Comparison of ENCODE assay signal across 11 cellular contexts in genomic region chr9:136572003-136572595, GRCh38. TPM values are rescaled to one million over a fixed set of nuclear protein-coding genes. Genes with fewer than 3 reads are reported as not detected.
A peak's percentile ranks its signal among the peaks of the same experiment; 100 is the strongest.
DNase-seq lines count a peak whose midpoint lies in the region; ATAC-seq and TF ChIP-seq lines count a peak whose summit lies in the region.
"Had no signal": no experiment of that assay in that cellular context is flagged by ENCODE, and none has a peak within 500 bp of the region (broad histone marks: within the 10 kb centered on the region; RNA-seq: fewer than 3 reads in every experiment).

No MANE protein-coding gene starts in this region.

- H3K9ac ChIP-seq in iPS-18a (ENCODE audit: low read length) = peak overlapping the region; percentile 30

- H3K4me1 Mint-ChIP-seq in HFFc6 (ENCODE audit: low read depth) = peaks cover 21% of the 10 kb centered on the region

- H3K36me3 Mint-ChIP-seq in HFFc6 (ENCODE audit: low read depth) = no peaks in the 10 kb centered on the region
- H3K36me3 Mint-ChIP-seq: activated naive CD8-positive, alpha-beta T cell had no signal

- 0 out of 2 replicates have a peak overlapping the region, but pooled peaks have one; percentile 13 for H3K27ac Mint-ChIP-seq in HFFc6
- H3K27ac Mint-ChIP-seq: activated naive CD8-positive, alpha-beta T cell had no signal

- DNase-seq in HFFc6 = no peak
- DNase-seq in brain microvascular endothelial cell = peak; percentile 69
- peak; percentile 16 for DNase-seq in skeletal muscle cell (ENCODE audit: low read depth)
- DNase-seq in HUDEP-2 (lab: John Stamatoyannopoulos, UW; ENCODE audit: unreplicated experiment in 76 of 76) = no peak
- no peak for DNase-seq in stimulated activated CD4-positive, alpha-beta T cell treated with anti-CD3 and anti-CD28 coated beads, Interleukin-4, amount 100 ng/mL, for 1 hour
- DNase-seq: GF-D8, WERI-Rb-1 had no signal

- in situ Hi-C loops in brain microvascular endothelial cell (cut with HindIII; ENCODE audit: low pct_ligation_motif_present, low sequenced_read_pairs) = no loop called here

- no peak overlapping the region for H3K4me3 Mint-ChIP-seq in HFFc6
- H3K4me3 Mint-ChIP-seq: activated naive CD8-positive, alpha-beta T cell had no signal

- peaks cover 5% of the 10 kb centered on the region; the same call in 1 of the 2 replicates for H3K27me3 Mint-ChIP-seq in HFFc6 (ENCODE audit: insufficient read depth)
- H3K27me3 Mint-ChIP-seq: activated naive CD8-positive, alpha-beta T cell had no signal

- H3K27me3 ChIP-seq in brain microvascular endothelial cell (replicated peaks) = no peaks in the 10 kb centered on the region
- H3K27me3 ChIP-seq in iPS-18a (ENCODE audit: control insufficient read depth, insufficient read depth, low read length) = no peaks in the 10 kb centered on the region

- H3K27ac ChIP-seq in brain microvascular endothelial cell (no peak overlapping the region), iPS-18a (ENCODE audit: low read length) (peak overlapping the region; percentile 41)
- H3K27ac ChIP-seq: WERI-Rb-1 had no signal

- no peak for ATAC-seq in GM21526 (IDR thresholded peaks at IDR 0.05; ENCODE audit: low FRiP score, unreplicated experiment)
- ATAC-seq in HG03175 (IDR thresholded peaks at IDR 0.05; ENCODE audit: unreplicated experiment) = no peak

- H3K36me3 ChIP-seq in brain microvascular endothelial cell (replicated peaks) (no peaks in the 10 kb centered on the region), iPS-18a (ENCODE audit: control insufficient read depth, low read depth, low read length) (no peaks in the 10 kb centered on the region)
- H3K36me3 ChIP-seq: WERI-Rb-1 had no signal

- peaks cover 28% of the 10 kb centered on the region for H3K4me1 ChIP-seq in iPS-18a (ENCODE audit: control insufficient read depth, low read depth, low read length)

- no peaks in the 10 kb centered on the region for H3K9me3 Mint-ChIP-seq in HFFc6

- TF ChIP-seq CTCF in HFFc6 (IDR thresholded peaks at IDR 0.05) (no peak), brain microvascular endothelial cell (IDR thresholded peaks at IDR 0.05; ENCODE audit: low read depth, low read length, missing control alignments) (no peak)

- H3K4me3 ChIP-seq in brain microvascular endothelial cell (ENCODE audit: low read depth, low read length) = no peak overlapping the region
- H3K4me3 ChIP-seq in iPS-18a (ENCODE audit: low read length) = peak overlapping the region; percentile 21
- H3K4me3 ChIP-seq in skeletal muscle cell (ENCODE audit: low read depth, low read length) = no peak overlapping the region

- no peaks in the 10 kb centered on the region for H3K9me3 ChIP-seq in iPS-18a (ENCODE audit: control insufficient read depth, low read depth, low read length)

RNA-seq across cellular contexts. Expression of gene NOTCH1, which starts 26.3 kb away (rescaled TPM):
- 10 to 100 TPM; 12.1 to 17.1 (median 14.7) TPM for total RNA-seq in HFFc6 (2021; fragmentation: NEBNext Ultra II Directional; extraction: Animal tissue kit (Norgen Biotek cat#: 25700))

Comparison
In these comparisons a context has a peak if more than half of its experiments do, and no peak if none do; other contexts are left out.
1. DNase-seq: peak in brain microvascular endothelial cell (single experiment) and skeletal muscle cell (single experiment); none in HFFc6 (single experiment), HUDEP-2 (0 of 76) and stimulated activated CD4-positive, alpha-beta T cell treated with anti-CD3 and anti-CD28 coated beads, Interleukin-4, amount 100 ng/mL, for 1 hour (single experiment).